Comparison of ENCODE assay signal across 11 cellular contexts in genomic region chr3:46214751-46215352, GRCh38. TPM values are rescaled to one million over a fixed set of nuclear protein-coding genes. Genes with fewer than 3 reads are reported as not detected.
DNase-seq lines count a peak whose midpoint lies in the region; ATAC-seq, FAIRE-seq and TF ChIP-seq lines count a peak whose summit lies in the region.
"Had no signal": no experiment of that assay in that cellular context is flagged by ENCODE, and none has a peak within 500 bp of the region (broad histone marks: within the 10 kb centered on the region; RNA-seq: fewer than 3 reads in every experiment).

No MANE protein-coding gene starts in this region.

- H3K27me3 Mint-ChIP-seq in naive thymus-derived CD4-positive, alpha-beta T cell: peaks cover 0 to 31% (median 0%) of the 10 kb centered on the region in 5 donors
- H3K27me3 Mint-ChIP-seq: dendritic cell treated with granulocyte-macrophage colony-stimulating factor and Interleukin-4, amounts not matched to agents 40 ng/mL and 50 ng/mL, for 4 days had no signal

- H3K9me3 ChIP-seq in WERI-Rb-1 (ENCODE audit: severe bottlenecking): no peaks in the 10 kb centered on the region
- no peaks in the 10 kb centered on the region for H3K9me3 ChIP-seq in naive thymus-derived CD4-positive, alpha-beta T cell (ENCODE audit: control insufficient read depth in 2 of 3, low read length in 3 of 3)
- H3K9me3 ChIP-seq: neutrophil had no signal

- no peak overlapping the region for H3K4me3 ChIP-seq in LNCaP clone FGC (ENCODE audit: low read depth, low read length)
- H3K4me3 ChIP-seq in WERI-Rb-1 (ENCODE audit: low read depth, low read length): no peak overlapping the region
- H3K4me3 ChIP-seq in naive thymus-derived CD4-positive, alpha-beta T cell (ENCODE audit: low read length): no peak overlapping the region

- no peak overlapping the region for H3K4me3 Mint-ChIP-seq in naive thymus-derived CD4-positive, alpha-beta T cell
- H3K4me3 Mint-ChIP-seq: dendritic cell treated with granulocyte-macrophage colony-stimulating factor and Interleukin-4, amounts not matched to agents 40 ng/mL and 50 ng/mL, for 4 days had no signal

- peak; percentile 27 for ATAC-seq in naive thymus-derived CD4-positive, alpha-beta T cell
- ATAC-seq in HG03565 (IDR thresholded peaks at IDR 0.05; ENCODE audit: unreplicated experiment): no peak
- no peak for ATAC-seq in HG03469 (IDR thresholded peaks at IDR 0.05; ENCODE audit: unreplicated experiment)

- no peak for FAIRE-seq in H54 (lab: Jason Lieb, UNC)

- no peak for TF ChIP-seq POLR2A in H54 (IDR thresholded peaks at IDR 0.05; ENCODE audit: low read depth, low read length)

- TF ChIP-seq CTCF in GM12874 (IDR thresholded peaks at IDR 0.05; ENCODE audit: insufficient read depth, low read depth, low read length) (peak; percentile 72), LNCaP clone FGC (IDR thresholded peaks at IDR 0.05; ENCODE audit: control insufficient read depth, extremely low read depth, insufficient read depth) (peak; percentile 24; the same call in 1 of the 2 replicates), WERI-Rb-1 (IDR thresholded peaks at IDR 0.05; ENCODE audit: low read depth, low read length) (peak; percentile 51)

- H3K4me1 Mint-ChIP-seq in naive thymus-derived CD4-positive, alpha-beta T cell: peaks cover 0 to 27% (median 0%) of the 10 kb centered on the region in 7 donors

- POLR2A ChIA-PET in naive thymus-derived CD4-positive, alpha-beta T cell (lab: Charles Lee): no interaction called here

- intact Hi-C loops in naive thymus-derived CD4-positive, alpha-beta T cell (cut with micrococcal nuclease): loop anchor here (1.0 to 5.0 kb wide), 2 partner anchors 118 to 157 kb away; no protein-coding TSS in a partner anchor

- H3K36me3 ChIP-seq in WERI-Rb-1: no peaks in the 10 kb centered on the region
- H3K36me3 ChIP-seq in naive thymus-derived CD4-positive, alpha-beta T cell (ENCODE audit: control insufficient read depth in 2 of 3, insufficient read depth in 3 of 3, low read length in 3 of 3): no peaks in the 10 kb centered on the region
- H3K36me3 ChIP-seq: neutrophil had no signal

- DNase-seq in LNCaP clone FGC (ENCODE audit: low read depth) (no peak), WERI-Rb-1 (peak; percentile 10), H54 (ENCODE audit: insufficient read length, low spot score) (no peak), hippocampal formation (lab: John Stamatoyannopoulos, UW) (no peak)
- DNase-seq in naive thymus-derived CD4-positive, alpha-beta T cell: no peak
- DNase-seq: substantia nigra had no signal

- CTCF ChIA-PET in naive thymus-derived CD4-positive, alpha-beta T cell (lab: Charles Lee): interaction anchor here (0.7 kb wide), 1 partner anchor 139 kb away, joined by 4 read pairs; no protein-coding TSS in a partner anchor

- peaks cover 14 to 26% of the 10 kb centered on the region in 2 donors for H3K4me1 ChIP-seq in naive thymus-derived CD4-positive, alpha-beta T cell (ENCODE audit: control insufficient read depth in 2 of 2, insufficient read depth in 2 of 2, low read length in 2 of 2)

- H3K27me3 ChIP-seq in WERI-Rb-1 (ENCODE audit: insufficient read depth, low read depth, severe bottlenecking): peaks cover 62% of the 10 kb centered on the region
- no peaks in the 10 kb centered on the region for H3K27me3 ChIP-seq in naive thymus-derived CD4-positive, alpha-beta T cell (ENCODE audit: control insufficient read depth in 2 of 2, insufficient read depth in 2 of 2, low read length in 2 of 2)
- H3K27me3 ChIP-seq: neutrophil had no signal

- H3K27ac Mint-ChIP-seq in naive thymus-derived CD4-positive, alpha-beta T cell: no peak overlapping the region
- H3K27ac Mint-ChIP-seq: dendritic cell treated with granulocyte-macrophage colony-stimulating factor and Interleukin-4, amounts not matched to agents 40 ng/mL and 50 ng/mL, for 4 days had no signal

- peaks cover 0 to 34% (median 0%) of the 10 kb centered on the region in 5 donors for H3K36me3 Mint-ChIP-seq in naive thymus-derived CD4-positive, alpha-beta T cell

- H3K9me3 Mint-ChIP-seq in naive thymus-derived CD4-positive, alpha-beta T cell: peaks cover 0 to 13% (median 2%) of the 10 kb centered on the region in 11 donors
- H3K9me3 Mint-ChIP-seq: dendritic cell treated with granulocyte-macrophage colony-stimulating factor and Interleukin-4, amounts not matched to agents 40 ng/mL and 50 ng/mL, for 4 days had no signal

- no peak overlapping the region for H3K27ac ChIP-seq in WERI-Rb-1
- no peak overlapping the region for H3K27ac ChIP-seq in naive thymus-derived CD4-positive, alpha-beta T cell (ENCODE audit: low read depth, low read length)
- H3K27ac ChIP-seq: neutrophil had no signal

RNA-seq across cellular contexts. Expression of gene CCR1, which starts 6.7 kb away (rescaled TPM):
- total RNA-seq in naive thymus-derived CD4-positive, alpha-beta T cell: 10 to 100 TPM in 2 of 5 experiments, 1 to 10 TPM in 3; 2.2 to 27.6 (median 4.5) TPM
- polyA plus RNA-seq in naive thymus-derived CD4-positive, alpha-beta T cell: under 1 TPM; 0.08 to 0.09 TPM

RNA-seq across cellular contexts. Expression of gene CCR3, which starts 27.4 kb away (rescaled TPM):
- 1 to 10 TPM in 2 of 5 experiments, under 1 TPM in 1, not detected in 2; 0.17 to 7.4 (median 2.4) TPM for total RNA-seq in naive thymus-derived CD4-positive, alpha-beta T cell
- polyA plus RNA-seq in naive thymus-derived CD4-positive, alpha-beta T cell: not detected
